ENCODE assay signal across 8 cellular contexts in the genomic region with DNA sequence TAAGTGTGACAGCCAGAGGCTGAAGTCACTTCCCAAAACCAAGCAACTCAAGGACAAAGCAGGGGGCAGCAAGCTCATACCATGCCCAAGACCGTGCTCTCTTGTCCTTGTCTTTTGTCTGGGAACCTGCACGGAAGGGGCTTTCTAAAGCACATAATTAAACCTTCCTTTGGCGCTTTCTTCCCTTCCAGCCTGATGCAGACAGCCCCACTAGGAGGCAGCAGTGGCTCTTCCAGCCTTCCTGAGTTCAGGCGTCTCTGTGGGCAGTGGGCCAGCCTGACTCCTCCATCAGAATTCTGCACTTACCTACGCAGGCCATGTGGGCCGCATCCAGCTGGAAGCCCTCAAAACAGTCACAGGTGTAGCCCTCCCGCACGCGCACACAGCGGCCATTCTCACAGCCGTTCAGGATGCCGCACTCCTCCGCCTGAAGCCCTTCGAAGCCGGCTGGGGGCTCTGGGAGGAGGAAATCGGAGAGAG. TPM values are rescaled to one million over a fixed set of nuclear protein-coding genes. Genes with fewer than 3 reads are reported as not detected.
DNase-seq lines count a peak whose midpoint lies in the region; ATAC-seq and TF ChIP-seq lines count a peak whose summit lies in the region.

No MANE protein-coding gene starts in this region.

- no peaks in the 10 kb centered on the region for H4K20me1 ChIP-seq in smooth muscle cell (ENCODE audit: low read depth)

- H3K79me2 ChIP-seq in smooth muscle cell (ENCODE audit: low read depth) = no peaks in the 10 kb centered on the region

- no peak overlapping the region for H2AFZ ChIP-seq in smooth muscle cell (ENCODE audit: low read depth)

- H3F3A ChIP-seq in smooth muscle cell (ENCODE audit: low read depth) = peaks cover 11% of the 10 kb centered on the region

- DNase-seq in DMS53 (lab: John Stamatoyannopoulos, UW) (peak; percentile 89), NCI-H1105 (lab: John Stamatoyannopoulos, UW) (peak; percentile 91), anterior cingulate cortex (lab: John Stamatoyannopoulos, UW) (peak in 48 of 58 donors; percentile 4 to 80 (median 46)), iPS DF 6.9 (ENCODE audit: low read depth, low spot score) (peak; percentile 58), smooth muscle cell (lab: John Stamatoyannopoulos, UW; ENCODE audit: unreplicated experiment) (no peak), NCI-H1436 (lab: John Stamatoyannopoulos, UW) (no peak)
- no peak for DNase-seq in stimulated activated effector memory CD8-positive, alpha-beta T cell treated with anti-CD3 and anti-CD28 coated beads, Interleukin-12 subunit alpha, Interleukin-12 subunit beta, amount 100 ng/mL, for 72 hours (ENCODE audit: low spot score in 2 of 2)

- H3K9me3 Mint-ChIP-seq in stimulated activated effector memory CD8-positive, alpha-beta T cell treated with anti-CD3 and anti-CD28 coated beads, Interleukin-12 subunit alpha, Interleukin-12 subunit beta, amount 100 ng/mL, for 72 hours = no peaks in the 10 kb centered on the region

- peaks cover 8% of the 10 kb centered on the region for H3K36me3 Mint-ChIP-seq in stimulated activated effector memory CD8-positive, alpha-beta T cell treated with anti-CD3 and anti-CD28 coated beads, Interleukin-12 subunit alpha, Interleukin-12 subunit beta, amount 100 ng/mL, for 72 hours

- peak; percentile 37 for TF ChIP-seq CTCF in smooth muscle cell (IDR thresholded peaks at IDR 0.05; ENCODE audit: borderline replicate concordance, insufficient read depth, poor library complexity, severe bottlenecking)

- no peak overlapping the region for H3K9ac ChIP-seq in smooth muscle cell (ENCODE audit: low read depth)

- no peak for ATAC-seq in GM21367 (IDR thresholded peaks at IDR 0.05; ENCODE audit: unreplicated experiment)
- ATAC-seq in stimulated activated effector memory CD8-positive, alpha-beta T cell treated with anti-CD3 and anti-CD28 coated beads, Interleukin-12 subunit alpha, Interleukin-12 subunit beta, amount 100 ng/mL, for 72 hours = no peak

- H3K9me3 ChIP-seq in iPS DF 6.9 (ENCODE audit: control insufficient read depth, insufficient read depth, low read length) (no peaks in the 10 kb centered on the region), smooth muscle cell (replicated peaks; ENCODE audit: low read depth) (no peaks in the 10 kb centered on the region)

- H3K4me2 ChIP-seq in smooth muscle cell = no peak overlapping the region

- no peaks in the 10 kb centered on the region for H3K4me1 Mint-ChIP-seq in stimulated activated effector memory CD8-positive, alpha-beta T cell treated with anti-CD3 and anti-CD28 coated beads, Interleukin-12 subunit alpha, Interleukin-12 subunit beta, amount 100 ng/mL, for 72 hours

- no CpG with 5 or more reads among the region's 16 CpGs for WGBS in iPS DF 6.9 (ENCODE audit: insufficient coverage, insufficient read length)
- 47% methylated on average over 16 of the region's 16 CpGs for WGBS in smooth muscle cell (ENCODE audit: low lambda C conversion rate)

- no peak overlapping the region for H3K4me3 ChIP-seq in iPS DF 6.9 (ENCODE audit: low read length)
- no peak overlapping the region for H3K4me3 ChIP-seq in smooth muscle cell

- no peaks in the 10 kb centered on the region; the same call in 1 of the 2 replicates for H3K36me3 ChIP-seq in iPS DF 6.9 (ENCODE audit: control insufficient read depth, insufficient read depth, low read length)
- no peaks in the 10 kb centered on the region for H3K36me3 ChIP-seq in smooth muscle cell (ENCODE audit: low read depth)

- H3K4me3 Mint-ChIP-seq in stimulated activated effector memory CD8-positive, alpha-beta T cell treated with anti-CD3 and anti-CD28 coated beads, Interleukin-12 subunit alpha, Interleukin-12 subunit beta, amount 100 ng/mL, for 72 hours = no peak overlapping the region

- H3K4me1 ChIP-seq in iPS DF 6.9 (ENCODE audit: control insufficient read depth, insufficient read depth, low read length) (peaks cover 7% of the 10 kb centered on the region; the same call in 1 of the 2 replicates), smooth muscle cell (ENCODE audit: low read depth) (peaks cover 6% of the 10 kb centered on the region)

- H3K27ac Mint-ChIP-seq in stimulated activated effector memory CD8-positive, alpha-beta T cell treated with anti-CD3 and anti-CD28 coated beads, Interleukin-12 subunit alpha, Interleukin-12 subunit beta, amount 100 ng/mL, for 72 hours = no peak overlapping the region

- H3K27ac ChIP-seq in iPS DF 6.9 (ENCODE audit: low read length) (no peak overlapping the region), smooth muscle cell (ENCODE audit: low read depth) (no peak overlapping the region)

- H3K27me3 ChIP-seq in iPS DF 6.9 (ENCODE audit: control insufficient read depth, insufficient read depth, low read length) = no peaks in the 10 kb centered on the region
- H3K27me3 ChIP-seq in smooth muscle cell (ENCODE audit: low read depth) = no peaks in the 10 kb centered on the region

RNA-seq across cellular contexts. Expression of a gene that starts 7.6 kb away (rescaled TPM):
- 15.0 and 23.3 TPM in 2 replicates for total RNA-seq in smooth muscle cell
- 65.8 and 79.2 TPM in 2 replicates for polyA plus RNA-seq in smooth muscle cell

RNA-seq across cellular contexts. Expression of a gene that starts 8.1 kb away (rescaled TPM):
- 443 and 496 TPM in 2 replicates for total RNA-seq in smooth muscle cell
- 137 and 197 TPM in 2 replicates for polyA plus RNA-seq in smooth muscle cell

Comparison
In these comparisons a context has a peak if more than half of its experiments do, and no peak if none do; other contexts are left out.
1. DNase-seq: peak in DMS53 (single experiment), NCI-H1105 (single experiment), anterior cingulate cortex (48 of 58) and iPS DF 6.9 (single experiment); none in smooth muscle cell (single experiment), NCI-H1436 (single experiment) and stimulated activated effector memory CD8-positive, alpha-beta T cell treated with anti-CD3 and anti-CD28 coated beads, Interleukin-12 subunit alpha, Interleukin-12 subunit beta, amount 100 ng/mL, for 72 hours (0 of 2).